In the genomic region with DNA sequence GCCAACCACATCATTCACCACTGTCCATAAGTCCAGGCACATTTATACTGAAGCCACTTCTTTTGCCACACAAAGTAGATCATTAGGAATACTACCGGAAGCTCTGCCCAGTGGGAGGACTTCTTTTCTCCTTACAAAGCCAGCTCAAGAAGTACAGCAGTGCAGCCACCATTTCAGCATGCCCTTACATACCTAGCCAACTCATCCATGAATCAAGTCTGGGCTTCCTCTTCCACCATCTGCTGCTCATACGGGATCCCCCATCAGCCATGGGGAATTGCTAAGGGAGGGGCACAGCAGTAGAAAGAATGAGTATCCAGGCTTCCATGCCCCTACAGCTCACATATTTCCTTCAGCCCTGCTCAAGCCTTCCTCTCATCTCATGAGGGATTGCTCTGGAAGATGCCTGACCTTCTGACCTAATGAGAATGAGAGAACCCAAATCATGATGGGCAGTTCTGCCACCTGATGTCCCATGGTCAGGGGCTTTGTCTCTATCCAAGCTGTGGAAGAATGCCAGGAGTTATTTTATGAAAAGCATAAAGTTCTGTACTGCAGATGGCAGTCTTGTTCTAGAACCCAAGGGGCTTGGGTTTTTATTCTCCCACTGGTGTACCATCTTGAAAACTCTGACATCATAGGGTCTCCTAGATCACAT, we compare ENCODE assay signal across 15 cellular contexts. TPM values are rescaled to one million over a fixed set of nuclear protein-coding genes. Genes with fewer than 3 reads are reported as not detected.
"Had no signal": no experiment of that assay in that cellular context is flagged by ENCODE, and none has a peak within 500 bp of the region (broad histone marks: within the 10 kb centered on the region; RNA-seq: fewer than 3 reads in every experiment).

No MANE protein-coding gene starts in this region.

- H3K27me3 Mint-ChIP-seq: stimulated activated naive CD8-positive, alpha-beta T cell treated with anti-CD3 and anti-CD28 coated beads, Interleukin-15, Interleukin-2, amounts not matched to agents 100 ng/mL and 50 ng/mL, for 24 hours had no signal

- H3K4me3 ChIP-seq: adrenal gland, ovary had no signal

- H3K9me3 ChIP-seq: adrenal gland, ovary had no signal

- H3K9me3 Mint-ChIP-seq: endodermal cell; stimulated activated naive CD8-positive, alpha-beta T cell treated with anti-CD3 and anti-CD28 coated beads, Interleukin-15, Interleukin-2, amounts not matched to agents 100 ng/mL and 50 ng/mL, for 24 hours had no signal

- H3K36me3 ChIP-seq: adrenal gland, ovary had no signal

- H3K27me3 ChIP-seq: adrenal gland, ovary had no signal

- ATAC-seq: T-helper 17 cell had no signal

- H3K27ac Mint-ChIP-seq: endodermal cell; stimulated activated naive CD8-positive, alpha-beta T cell treated with anti-CD3 and anti-CD28 coated beads, Interleukin-15, Interleukin-2, amounts not matched to agents 100 ng/mL and 50 ng/mL, for 24 hours; T-helper 17 cell had no signal

- H3K27ac ChIP-seq: adrenal gland, ovary had no signal

- DNase-seq: activated CD4-positive, alpha-beta T cell treated with anti-CD3 and anti-CD28 coated beads, Interleukin-2, amount 50 U/mL, for 1 hour; activated naive CD4-positive, alpha-beta T cell treated with anti-CD3 and anti-CD28 coated beads, Interleukin-2, amount 50 U/mL, for 16 hours; adrenal gland; dermis blood vessel endothelial cell; endodermal cell; hippocampal formation; kidney glomerular epithelial cell; ovary; stimulated activated CD4-positive, alpha-beta T cell treated with anti-CD3 and anti-CD28 coated beads, Interleukin-15, amount 100 ng/mL, for 24 hours; stimulated activated CD4-positive, alpha-beta T cell treated with anti-CD3 and anti-CD28 coated beads, Interleukin-4, amount 100 ng/mL, for 24 hours; T-helper 17 cell had no signal

- H3K4me3 Mint-ChIP-seq: endodermal cell; stimulated activated naive CD8-positive, alpha-beta T cell treated with anti-CD3 and anti-CD28 coated beads, Interleukin-15, Interleukin-2, amounts not matched to agents 100 ng/mL and 50 ng/mL, for 24 hours; T-helper 17 cell had no signal

RNA-seq across cellular contexts. Expression of gene ACSM6, which starts 39.5 kb away (rescaled TPM):
- total RNA-seq: activated CD8-positive, alpha-beta memory T cell treated with anti-CD3 and anti-CD28 coated beads for 36 hours; adrenal gland; dermis blood vessel endothelial cell; endodermal cell; neural crest cell; T-helper 17 cell; temporal lobe had no signal
- polyA plus RNA-seq: adrenal gland, ovary had no signal
